Comparison of ENCODE assay signal across 10 cellular contexts in genomic region chr19:33248954-33249613, GRCh38.
DNase-seq lines count a peak whose midpoint lies in the region; ATAC-seq and TF ChIP-seq lines count a peak whose summit lies in the region.
"Had no signal": no experiment of that assay in that cellular context is flagged by ENCODE, and none has a peak within 500 bp of the region (broad histone marks: within the 10 kb centered on the region; RNA-seq: fewer than 3 reads in every experiment).

No MANE protein-coding gene starts in this region.

- no peaks in the 10 kb centered on the region for H3K27me3 ChIP-seq in parathyroid adenoma (ENCODE audit: control insufficient read depth, insufficient read depth, low read length)

- H3K4me3 ChIP-seq in GM12875 (ENCODE audit: low read depth, low read length) (no peak overlapping the region), NB4 (ENCODE audit: low read depth, low read length) (peak overlapping the region; percentile 25), parathyroid adenoma (ENCODE audit: low read depth, low read length) (no peak overlapping the region)
- H3K4me3 ChIP-seq: coronary artery had no signal

- TF ChIP-seq CTCF in GM12875 (IDR thresholded peaks at IDR 0.05; ENCODE audit: borderline replicate concordance, insufficient read depth, low read depth, low read length) (peak; percentile 12; the same call in 1 of the 2 replicates), NB4 (IDR thresholded peaks at IDR 0.05; ENCODE audit: low read depth, low read length) (no peak), parathyroid adenoma (IDR thresholded peaks at IDR 0.05) (no peak), nephron progenitor cell (IDR thresholded peaks at IDR 0.05) (no peak)

- H3K9me3 Mint-ChIP-seq in effector memory CD8-positive, alpha-beta T cell = no peaks in the 10 kb centered on the region
- no peaks in the 10 kb centered on the region for H3K9me3 Mint-ChIP-seq in nephron progenitor cell

- peaks cover 2% of the 10 kb centered on the region for H3K79me2 ChIP-seq in parathyroid adenoma

- ATAC-seq in effector memory CD8-positive, alpha-beta T cell (replicated peaks) = peak; percentile 37
- no peak for ATAC-seq in GM21825 (IDR thresholded peaks at IDR 0.05; ENCODE audit: unreplicated experiment)
- ATAC-seq in HG02610 (IDR thresholded peaks at IDR 0.05; ENCODE audit: unreplicated experiment) = no peak

- no peak for TF ChIP-seq POLR2A in NB4 (IDR thresholded peaks at IDR 0.05; ENCODE audit: extremely low read depth, insufficient read length)

- H3K36me3 ChIP-seq in parathyroid adenoma (ENCODE audit: control insufficient read depth, insufficient read depth, low read length) = no peaks in the 10 kb centered on the region

- H3K4me2 ChIP-seq in parathyroid adenoma (ENCODE audit: low read length) = no peak overlapping the region

- H3K4me1 Mint-ChIP-seq in effector memory CD8-positive, alpha-beta T cell (ENCODE audit: low read depth in 2 of 2) = no peaks in the 10 kb centered on the region
- H3K4me1 Mint-ChIP-seq in nephron progenitor cell = no peaks in the 10 kb centered on the region

- DNase-seq in NB4 (ENCODE audit: low read depth) = peak; percentile 85
- no peak for DNase-seq in effector memory CD8-positive, alpha-beta T cell
- no peak for DNase-seq in nephron progenitor cell
- no peak for DNase-seq in activated CD4-positive, alpha-beta T cell treated with anti-CD3 and anti-CD28 coated beads for 1 hour
- DNase-seq: NCI-H2107 had no signal

- no peaks in the 10 kb centered on the region for H3K27me3 Mint-ChIP-seq in effector memory CD8-positive, alpha-beta T cell
- H3K27me3 Mint-ChIP-seq in nephron progenitor cell (ENCODE audit: low read depth, poor library complexity) = peaks cover 10% of the 10 kb centered on the region

- H3K9me3 ChIP-seq in parathyroid adenoma (ENCODE audit: control insufficient read depth, low read length) = no peaks in the 10 kb centered on the region

- H3K27ac Mint-ChIP-seq in effector memory CD8-positive, alpha-beta T cell = no peak overlapping the region
- no peak overlapping the region for H3K27ac Mint-ChIP-seq in nephron progenitor cell

- H2AFZ ChIP-seq in parathyroid adenoma = peak overlapping the region; percentile 24

- no peaks in the 10 kb centered on the region for H3K36me3 Mint-ChIP-seq in effector memory CD8-positive, alpha-beta T cell (ENCODE audit: insufficient read depth)
- no peaks in the 10 kb centered on the region for H3K36me3 Mint-ChIP-seq in nephron progenitor cell (ENCODE audit: low read depth)

- no peak overlapping the region for H3K4me3 Mint-ChIP-seq in effector memory CD8-positive, alpha-beta T cell
- no peak overlapping the region for H3K4me3 Mint-ChIP-seq in nephron progenitor cell

- no peak overlapping the region for H3K9ac ChIP-seq in parathyroid adenoma

- H3K27ac ChIP-seq in parathyroid adenoma = no peak overlapping the region
- H3K27ac ChIP-seq: coronary artery had no signal

- H3K4me1 ChIP-seq in parathyroid adenoma = peaks cover 8% of the 10 kb centered on the region
